Comparison of ENCODE assay signal across 9 cellular contexts in the genomic region with DNA sequence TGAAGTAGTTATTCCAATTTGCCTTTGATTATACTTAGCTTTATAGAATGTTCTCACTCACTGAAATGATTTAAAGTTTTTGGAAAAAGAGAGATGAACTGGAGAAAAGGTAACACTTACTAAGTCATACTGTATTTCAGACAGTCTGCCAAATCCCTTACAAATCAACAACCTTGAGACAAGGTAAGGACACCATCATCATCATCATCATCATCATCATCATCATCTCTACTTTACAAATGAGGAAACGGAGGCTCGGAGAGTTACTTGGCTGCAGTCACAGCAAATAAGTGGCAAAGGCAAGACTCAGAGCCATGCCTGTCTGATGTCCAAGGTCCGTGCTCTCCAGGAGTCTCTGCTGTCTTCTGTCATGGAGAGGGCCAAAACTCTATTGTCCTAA. TPM values are rescaled to one million over a fixed set of nuclear protein-coding genes. Genes with fewer than 3 reads are reported as not detected.
"Had no signal": no experiment of that assay in that cellular context is flagged by ENCODE, and none has a peak within 500 bp of the region (broad histone marks: within the 10 kb centered on the region; RNA-seq: fewer than 3 reads in every experiment).

No MANE protein-coding gene starts in this region.

- FAIRE-seq: HTR-8/SVneo, K562 had no signal

- ATAC-seq: K562 had no signal

- H3K9ac ChIP-seq: KMS-11 had no signal

- DNase-seq: IMR-90, KBM-7, KG1 had no signal

- H3K27ac ChIP-seq: HL-60, KMS-11 had no signal

- H3K4me2 ChIP-seq: KMS-11 had no signal

- H3K4me3 ChIP-seq: K562 had no signal

RNA-seq across cellular contexts. Expression of a gene that starts 9.4 kb away (rescaled TPM):
- total RNA-seq: HT1080, IMR-90 had no signal
- polyA plus RNA-seq: IgD-negative memory B cell, IMR-90 had no signal
